Comparison of ENCODE assay signal across 15 cellular contexts in genomic region chr4:15077969-15078368, GRCh38.
DNase-seq lines count a peak whose midpoint lies in the region; ATAC-seq and TF ChIP-seq lines count a peak whose summit lies in the region.
"Had no signal": no experiment of that assay in that cellular context is flagged by ENCODE, and none has a peak within 500 bp of the region (broad histone marks: within the 10 kb centered on the region; RNA-seq: fewer than 3 reads in every experiment).

No MANE protein-coding gene starts in this region.

- H2AFZ ChIP-seq in trophoblast cell (ENCODE audit: insufficient read depth, low read length, poor library complexity) = no peak overlapping the region

- H3K27me3 ChIP-seq in upper lobe of right lung = no peaks in the 10 kb centered on the region
- no peaks in the 10 kb centered on the region for H3K27me3 ChIP-seq in esophagus muscularis mucosa
- no peaks in the 10 kb centered on the region for H3K27me3 ChIP-seq in trophoblast cell (ENCODE audit: insufficient read depth, low read length)
- H3K27me3 ChIP-seq: vagina had no signal

- TF ChIP-seq CTCF in foreskin fibroblast (IDR thresholded peaks at IDR 0.05; ENCODE audit: low read depth, low read length) (no peak), upper lobe of right lung (IDR thresholded peaks at IDR 0.05) (no peak), esophagus muscularis mucosa (IDR thresholded peaks at IDR 0.05) (no peak)

- no peak overlapping the region for H2BK120ac ChIP-seq in trophoblast cell (ENCODE audit: insufficient read depth, low read length, poor library complexity)

- H3K4me1 ChIP-seq in upper lobe of right lung = no peaks in the 10 kb centered on the region
- H3K4me1 ChIP-seq in esophagus muscularis mucosa = no peaks in the 10 kb centered on the region
- H3K4me1 ChIP-seq in trophoblast cell (ENCODE audit: control insufficient read depth in 1 of 2, insufficient read depth in 2 of 2, low read length in 2 of 2) = no peaks in the 10 kb centered on the region
- H3K4me1 ChIP-seq: HAP-1, vagina had no signal

- ATAC-seq in upper lobe of right lung = peak; percentile 46
- ATAC-seq in GM19351 (IDR thresholded peaks at IDR 0.05; ENCODE audit: unreplicated experiment) = no peak
- ATAC-seq: activated CD8-positive, alpha-beta T cell treated with anti-CD3 and anti-CD28 coated beads, Interleukin-2, amount 10 ng/mL, durations not matched to agents 7 days and 5 days; left cardiac atrium had no signal

- DNase-seq in LHCN-M2 (ENCODE audit: low read depth) = peak; percentile 83
- peak; percentile 97 for DNase-seq in amniotic epithelial cell (ENCODE audit: low read depth)
- DNase-seq in foreskin fibroblast = peak; percentile 32 to 52
- DNase-seq in upper lobe of right lung = no peak
- DNase-seq in esophagus muscularis mucosa (ENCODE audit: extremely low spot score) = no peak
- no peak for DNase-seq in trophoblast cell
- DNase-seq: activated CD8-positive, alpha-beta T cell treated with anti-CD3 and anti-CD28 coated beads, Interleukin-2, amount 10 ng/mL, durations not matched to agents 7 days and 5 days; KBM-7; left cardiac atrium; NCI-H1694 treated with DMSO at 0.1 percent for 48 hours; SHP77 treated with DMSO at 0.1 percent for 48 hours; stimulated activated CD4-positive, alpha-beta T cell treated with anti-CD3 and anti-CD28 coated beads, Interleukin-2, amount 100 ng/mL, for 48 hours had no signal

- H3K4me2 ChIP-seq in trophoblast cell (ENCODE audit: low read length) = no peak overlapping the region

- no peak overlapping the region for H3K27ac ChIP-seq in upper lobe of right lung
- no peak overlapping the region for H3K27ac ChIP-seq in esophagus muscularis mucosa (replicated peaks in 1 of 4)
- no peak overlapping the region for H3K27ac ChIP-seq in trophoblast cell (ENCODE audit: low read depth, low read length)
- H3K27ac ChIP-seq: vagina had no signal

- H2AK5ac ChIP-seq in trophoblast cell (ENCODE audit: low read length) = no peak overlapping the region

- H2BK5ac ChIP-seq in trophoblast cell (ENCODE audit: low read depth, low read length, poor library complexity) = no peak overlapping the region

- H3K4ac ChIP-seq in trophoblast cell (ENCODE audit: low read depth, low read length) = no peak overlapping the region

- intact Hi-C loops in upper lobe of right lung (cut with DNase I) (no loop called here), esophagus muscularis mucosa (cut with DNase I) (no loop called here)

- 54% methylated on average over 2 of the region's 2 CpGs for WGBS in esophagus muscularis mucosa
- whole genome bisulfite sequencing in trophoblast cell (ENCODE audit: extremely low coverage, insufficient coverage, insufficient read length) = no CpG with 5 or more reads among the region's 2 CpGs

- no peak overlapping the region for H3K18ac ChIP-seq in trophoblast cell (ENCODE audit: low read length)

- H3K9me3 ChIP-seq in upper lobe of right lung (peaks cover 19% of the 10 kb centered on the region), esophagus muscularis mucosa (peaks cover 0 to 18% (median 13%) of the 10 kb centered on the region in 4 donors), trophoblast cell (ENCODE audit: insufficient read depth, low read depth, low read length) (no peaks in the 10 kb centered on the region)
- H3K9me3 ChIP-seq: HAP-1 had no signal

- no peaks in the 10 kb centered on the region for H3K79me1 ChIP-seq in trophoblast cell (ENCODE audit: low read length)

- H3K23ac ChIP-seq in trophoblast cell (ENCODE audit: low read length) = no peak overlapping the region

- no peaks in the 10 kb centered on the region for H3K79me2 ChIP-seq in trophoblast cell (ENCODE audit: control insufficient read depth, insufficient read depth, low read length, poor library complexity)

- no peak overlapping the region for H4K12ac ChIP-seq in trophoblast cell (ENCODE audit: low read depth, low read length)

- no peak overlapping the region for H4K91ac ChIP-seq in trophoblast cell (ENCODE audit: low read depth, low read length)

- no peak overlapping the region for H2BK12ac ChIP-seq in trophoblast cell (ENCODE audit: low read length)

- H3K14ac ChIP-seq in trophoblast cell (ENCODE audit: low read length) = no peak overlapping the region

- TF ChIP-seq POLR2A in esophagus muscularis mucosa (IDR thresholded peaks at IDR 0.05; ENCODE audit: low read depth) = no peak

- no peak overlapping the region for H4K8ac ChIP-seq in trophoblast cell (ENCODE audit: low read depth, low read length)

- no peaks in the 10 kb centered on the region for H3K36me3 ChIP-seq in upper lobe of right lung
- no peaks in the 10 kb centered on the region for H3K36me3 ChIP-seq in esophagus muscularis mucosa
- no peaks in the 10 kb centered on the region for H3K36me3 ChIP-seq in trophoblast cell (ENCODE audit: control insufficient read depth in 1 of 2, insufficient read depth in 2 of 2, low read length in 2 of 2)
- H3K36me3 ChIP-seq: HAP-1, vagina had no signal

- no peak overlapping the region for H3K9ac ChIP-seq in trophoblast cell (ENCODE audit: low read length)

- no peak for TF ChIP-seq EP300 in esophagus muscularis mucosa (IDR thresholded peaks at IDR 0.05)

- H3K4me3 ChIP-seq in foreskin fibroblast (ENCODE audit: low read depth in 1 of 2, low read length in 2 of 2) (no peak overlapping the region), upper lobe of right lung (no peak overlapping the region), esophagus muscularis mucosa (no peak overlapping the region), trophoblast cell (ENCODE audit: low read depth, low read length) (no peak overlapping the region)
- H3K4me3 ChIP-seq: HAP-1, vagina had no signal

Comparison
In these comparisons a context has a peak if more than half of its experiments do, and no peak if none do; other contexts are left out.
1. DNase-seq: peak in LHCN-M2 (single experiment), amniotic epithelial cell (single experiment) and foreskin fibroblast (2 of 2); none in upper lobe of right lung (single experiment), esophagus muscularis mucosa (single experiment) and trophoblast cell (0 of 2).